In the genomic region with DNA sequence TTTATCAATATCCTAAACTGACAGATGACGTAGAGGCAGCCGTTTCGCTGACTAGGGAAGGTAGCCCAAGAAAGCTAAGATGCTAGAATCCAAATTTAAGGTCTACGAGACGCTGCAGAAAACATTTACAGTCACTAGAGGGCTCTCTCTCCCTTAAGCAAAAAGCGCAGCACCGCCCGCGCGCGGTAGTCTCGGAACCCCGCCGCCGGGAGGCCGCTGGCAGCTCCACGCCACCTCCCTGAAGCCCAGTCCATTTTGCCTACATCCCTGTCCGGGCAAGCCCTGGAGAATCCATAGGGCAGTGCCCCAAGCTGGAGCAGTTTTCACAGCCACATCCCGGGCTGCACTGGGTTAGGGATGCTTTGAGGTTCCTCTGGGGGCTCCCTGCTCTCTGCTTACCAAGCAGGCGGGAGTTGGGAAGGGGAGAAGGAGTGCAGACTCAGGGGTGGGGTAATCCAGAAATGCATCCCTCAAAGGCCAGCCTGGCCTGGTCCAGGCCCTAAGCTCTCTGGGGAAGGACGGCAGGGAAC, we compare ENCODE assay signal across 8 cellular contexts. TPM values are rescaled to one million over a fixed set of nuclear protein-coding genes. Genes with fewer than 3 reads are reported as not detected.
DNase-seq lines count a peak whose midpoint lies in the region; ATAC-seq and TF ChIP-seq lines count a peak whose summit lies in the region.

No MANE protein-coding gene starts in this region.

- H3K36me3 ChIP-seq in OCI-LY7 (ENCODE audit: insufficient read depth, low read length), result no peaks in the 10 kb centered on the region
- no peaks in the 10 kb centered on the region for H3K36me3 ChIP-seq in esophagus muscularis mucosa
- H3K36me3 ChIP-seq in naive thymus-derived CD4-positive, alpha-beta T cell (ENCODE audit: control insufficient read depth in 2 of 3, insufficient read depth in 3 of 3, low read length in 3 of 3), result no peaks in the 10 kb centered on the region

- BruUV-seq in OCI-LY7 (replicated peaks; lab: Mats Ljungman, UMichigan), result no TSS peak

- H3K27me3 Mint-ChIP-seq in naive thymus-derived CD4-positive, alpha-beta T cell, result peaks cover 44 to 57% (median 45%) of the 10 kb centered on the region in 5 donors
- peaks cover 73% of the 10 kb centered on the region for H3K27me3 Mint-ChIP-seq in stimulated activated memory B cell treated with anti-CD40 and anti-IgM and Interleukin-4, amounts not matched to agents 10 μg/mL and 1 μg/mL and 100 μg/mL, for 72 hours

- no peaks in the 10 kb centered on the region for H3K4me1 ChIP-seq in OCI-LY7 (ENCODE audit: insufficient read depth, low read length, poor library complexity, severe bottlenecking)
- H3K4me1 ChIP-seq in esophagus muscularis mucosa, result peaks cover 35 to 42% (median 41%) of the 10 kb centered on the region in 4 donors
- peaks cover 8 to 20% of the 10 kb centered on the region in 2 donors for H3K4me1 ChIP-seq in naive thymus-derived CD4-positive, alpha-beta T cell (ENCODE audit: control insufficient read depth in 2 of 2, insufficient read depth in 2 of 2, low read length in 2 of 2)

- no peak overlapping the region for H2AFZ ChIP-seq in OCI-LY7 (ENCODE audit: low read length)

- WGBS in esophagus muscularis mucosa, result under 1% methylated on average over 21 of the region's 21 CpGs

- H3K4me3 Mint-ChIP-seq in naive thymus-derived CD4-positive, alpha-beta T cell, result peak overlapping the region; percentile 61 to 88 (median 78)
- peak overlapping the region; percentile 72 for H3K4me3 Mint-ChIP-seq in stimulated activated memory B cell treated with anti-CD40 and anti-IgM and Interleukin-4, amounts not matched to agents 10 μg/mL and 1 μg/mL and 100 μg/mL, for 72 hours

- no peak overlapping the region for H3K27ac Mint-ChIP-seq in naive thymus-derived CD4-positive, alpha-beta T cell
- no peak overlapping the region for H3K27ac Mint-ChIP-seq in stimulated activated memory B cell treated with anti-CD40 and anti-IgM and Interleukin-4, amounts not matched to agents 10 μg/mL and 1 μg/mL and 100 μg/mL, for 72 hours

- peaks cover 3 to 20% (median 13%) of the 10 kb centered on the region in 7 donors for H3K4me1 Mint-ChIP-seq in naive thymus-derived CD4-positive, alpha-beta T cell
- peaks cover 24% of the 10 kb centered on the region for H3K4me1 Mint-ChIP-seq in stimulated activated memory B cell treated with anti-CD40 and anti-IgM and Interleukin-4, amounts not matched to agents 10 μg/mL and 1 μg/mL and 100 μg/mL, for 72 hours

- no peak for TF ChIP-seq EP300 in esophagus muscularis mucosa (IDR thresholded peaks at IDR 0.05)

- TF ChIP-seq CTCF in OCI-LY7 (conservative IDR thresholded peaks at IDR 0.05; ENCODE audit: low read length) (peak; percentile 91), esophagus muscularis mucosa (IDR thresholded peaks at IDR 0.05) (peak; percentile 70 to 80 (median 73))

- CTCF ChIA-PET in OCI-LY7 (lab: Charles Lee; ENCODE audit: unreplicated experiment), result interaction anchor here (0.6 kb wide), 1 partner anchor 896 kb away, joined by 3 read pairs; no protein-coding TSS in a partner anchor
- CTCF ChIA-PET in naive thymus-derived CD4-positive, alpha-beta T cell (lab: Charles Lee), result interaction anchor here (0.6 to 3.1 kb wide), 15 partner anchors 10 to 1936 kb away, joined by 3 to 16 read pairs (median 5); no protein-coding TSS in a partner anchor

- POLR2A ChIA-PET in OCI-LY7 (lab: Charles Lee), result interaction anchor here (0.6 kb wide), 1 partner anchor 94 kb away, joined by 5 read pairs; no protein-coding TSS in a partner anchor
- POLR2A ChIA-PET in naive thymus-derived CD4-positive, alpha-beta T cell (lab: Charles Lee), result no interaction called here

- peak; percentile 84 for ATAC-seq in naive thymus-derived CD4-positive, alpha-beta T cell
- peak; percentile 68 for ATAC-seq in stimulated activated memory B cell treated with anti-CD40 and anti-IgM and Interleukin-4, amounts not matched to agents 10 μg/mL and 1 μg/mL and 100 μg/mL, for 72 hours
- ATAC-seq in HG03565 (IDR thresholded peaks at IDR 0.05; ENCODE audit: unreplicated experiment), result no peak

- no peak for TF ChIP-seq POLR2A in esophagus muscularis mucosa (IDR thresholded peaks at IDR 0.05; ENCODE audit: low read depth)

- no peaks in the 10 kb centered on the region for H3K9me3 ChIP-seq in OCI-LY7 (ENCODE audit: low read length)
- H3K9me3 ChIP-seq in esophagus muscularis mucosa, result no peaks in the 10 kb centered on the region
- H3K9me3 ChIP-seq in naive thymus-derived CD4-positive, alpha-beta T cell (ENCODE audit: control insufficient read depth in 2 of 3, low read length in 3 of 3), result no peaks in the 10 kb centered on the region

- H3K4me3 ChIP-seq in OCI-LY7 (ENCODE audit: low read depth, low read length, poor library complexity, severe bottlenecking) (no peak overlapping the region), esophagus muscularis mucosa (peak overlapping the region in 1 of 4 donors; percentile 2)
- H3K4me3 ChIP-seq in naive thymus-derived CD4-positive, alpha-beta T cell (ENCODE audit: low read length), result no peak overlapping the region

- intact Hi-C loops in OCI-LY7 (cut with micrococcal nuclease; ENCODE audit: unreplicated experiment) (loop anchor here (1.0 to 5.0 kb wide), 4 partner anchors 76 to 446 kb away; no protein-coding TSS in a partner anchor), esophagus muscularis mucosa (cut with DNase I) (loop anchor here (1.0 kb wide), 1 partner anchor 96 kb away; no protein-coding TSS in a partner anchor)
- intact Hi-C loops in naive thymus-derived CD4-positive, alpha-beta T cell (cut with micrococcal nuclease), result loop anchor here (1.0 to 10.0 kb wide), 6 partner anchors 76 to 458 kb away; partner anchors contain the start of gene UCN (in 1 of the 2)

- H3K79me2 ChIP-seq in OCI-LY7 (ENCODE audit: insufficient read depth, low read depth, low read length), result no peaks in the 10 kb centered on the region

- DNase-seq in DMS 273 (lab: John Stamatoyannopoulos, UW; ENCODE audit: unreplicated experiment) (peak; percentile 95), KBM-7 (peak; percentile 73), OCI-LY7 (ENCODE audit: low spot score) (peak; percentile 74), activated T-cell treated with anti-CD3 and anti-CD28 coated beads for 48 hours (ENCODE audit: low read depth) (peak; percentile 56), esophagus muscularis mucosa (ENCODE audit: extremely low spot score) (peak; percentile 91)
- DNase-seq in naive thymus-derived CD4-positive, alpha-beta T cell, result peak; percentile 38 to 67 (median 59)

- H3K27me3 ChIP-seq in esophagus muscularis mucosa, result peaks cover 18 to 98% (median 54%) of the 10 kb centered on the region in 4 donors
- peaks cover 6 to 17% of the 10 kb centered on the region in 2 donors for H3K27me3 ChIP-seq in naive thymus-derived CD4-positive, alpha-beta T cell (ENCODE audit: control insufficient read depth in 2 of 2, insufficient read depth in 2 of 2, low read length in 2 of 2)

- no peaks in the 10 kb centered on the region for H4K20me1 ChIP-seq in OCI-LY7 (ENCODE audit: insufficient read depth, low read length)

- H3K36me3 Mint-ChIP-seq in naive thymus-derived CD4-positive, alpha-beta T cell, result no peaks in the 10 kb centered on the region
- H3K36me3 Mint-ChIP-seq in stimulated activated memory B cell treated with anti-CD40 and anti-IgM and Interleukin-4, amounts not matched to agents 10 μg/mL and 1 μg/mL and 100 μg/mL, for 72 hours, result no peaks in the 10 kb centered on the region

- H3K9me2 ChIP-seq in OCI-LY7 (ENCODE audit: insufficient read depth, low read length), result no peaks in the 10 kb centered on the region

- 0 out of 2 replicates have a peak overlapping the region, but pooled peaks have one; percentile 16 for H3K4me2 ChIP-seq in OCI-LY7 (ENCODE audit: low read length)

- H3K27ac ChIP-seq in OCI-LY7 (ENCODE audit: low read depth, low read length, poor library complexity, severe bottlenecking) (no peak overlapping the region), esophagus muscularis mucosa (replicated peaks in 1 of 4) (no peak overlapping the region)
- H3K27ac ChIP-seq in naive thymus-derived CD4-positive, alpha-beta T cell (ENCODE audit: low read depth, low read length), result no peak overlapping the region

- in situ Hi-C loops in KBM-7 (cut with MboI; ENCODE audit: low pct_unique_long_range_greater_than_20kb, low sequenced_read_pairs), result loop anchor here (25.0 kb wide), 1 partner anchor 91 kb away; no protein-coding TSS in a partner anchor

- H3K9me3 Mint-ChIP-seq in naive thymus-derived CD4-positive, alpha-beta T cell, result peaks cover 0 to 1% (median 0%) of the 10 kb centered on the region in 11 donors
- H3K9me3 Mint-ChIP-seq in stimulated activated memory B cell treated with anti-CD40 and anti-IgM and Interleukin-4, amounts not matched to agents 10 μg/mL and 1 μg/mL and 100 μg/mL, for 72 hours, result no peaks in the 10 kb centered on the region

RNA-seq across cellular contexts. Expression of gene DPYSL5, which starts 1.5 kb away (rescaled TPM):
- not detected in 2 replicates for total RNA-seq in OCI-LY7 (2014; rRNA removed; shearing (Covaris generic))
- not detected in 2 replicates for total RNA-seq in OCI-LY7 (2022)
- total RNA-seq in esophagus muscularis mucosa, result under 1 TPM; 0.13 to 0.50 (median 0.41) TPM
- total RNA-seq in naive thymus-derived CD4-positive, alpha-beta T cell, result not detected
- polyA plus RNA-seq in naive thymus-derived CD4-positive, alpha-beta T cell, result not detected
